Comparison of ENCODE assay signal across 34 cellular contexts in the genomic region with DNA sequence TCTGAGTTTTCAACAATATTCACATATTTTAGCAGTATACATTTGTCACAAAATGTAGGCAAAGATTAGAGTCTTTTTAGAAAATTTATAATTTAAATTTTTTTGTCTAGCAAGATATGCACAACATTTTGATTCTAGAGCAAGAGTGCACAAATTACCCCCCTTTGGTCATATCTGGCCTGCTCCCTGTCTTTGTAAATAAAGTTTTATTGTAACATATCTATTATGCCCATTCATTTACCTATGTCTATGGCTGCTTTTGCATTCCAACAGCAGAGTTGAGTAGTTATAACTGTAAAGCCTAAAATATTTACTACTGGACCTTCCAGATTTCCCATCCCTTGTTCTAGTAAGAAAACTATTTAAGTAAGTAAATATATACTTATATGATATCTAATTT.
"Had no signal": no experiment of that assay in that cellular context is flagged by ENCODE, and none has a peak within 500 bp of the region (broad histone marks: within the 10 kb centered on the region; RNA-seq: fewer than 3 reads in every experiment).

No MANE protein-coding gene starts in this region.

- H3K9me3 ChIP-seq: MG63 had no signal

- H3K4me3 ChIP-seq: MG63 had no signal

- DNase-seq: Karpas-422, Kasumi-1, MG63, MM.1S, MV-4-11, NCI-H1048, NCI-H1092, NCI-H1092 treated with DMSO at 0.1 percent for 48 hours, NCI-H1105, NCI-H1105 treated with DMSO at 0.1 percent for 48 hours, NCI-H1417, NCI-H1417 treated with DMSO at 0.1 percent for 48 hours, NCI-H1436, NCI-H1436 treated with DMSO at 0.1 percent for 48 hours, NCI-H146, NCI-H1694, NCI-H1694 treated with DMSO at 0.1 percent for 48 hours, NCI-H187, NCI-H187 treated with DMSO at 0.1 percent for 48 hours, NCI-H1930, NCI-H2029, NCI-H2029 treated with DMSO at 0.1 percent for 48 hours, NCI-H2081, NCI-H2081 treated with DMSO at 0.1 percent for 48 hours, NCI-H2107, NCI-H2171, NCI-H2171 treated with DMSO at 0.1 percent for 48 hours, NCI-H2227 treated with DMSO at 0.1 percent for 48 hours, NCI-H226, NCI-H345, NCI-H446, NCI-H446 treated with DMSO at 0.1 percent for 48 hours, NCI-H510A, NCI-H510A treated with DMSO at 0.1 percent for 48 hours had no signal

- H3K27me3 ChIP-seq: MG63 had no signal

- H3K36me3 ChIP-seq: MG63 had no signal
